22 cellular contexts compared by ENCODE assay signal in the genomic region with DNA sequence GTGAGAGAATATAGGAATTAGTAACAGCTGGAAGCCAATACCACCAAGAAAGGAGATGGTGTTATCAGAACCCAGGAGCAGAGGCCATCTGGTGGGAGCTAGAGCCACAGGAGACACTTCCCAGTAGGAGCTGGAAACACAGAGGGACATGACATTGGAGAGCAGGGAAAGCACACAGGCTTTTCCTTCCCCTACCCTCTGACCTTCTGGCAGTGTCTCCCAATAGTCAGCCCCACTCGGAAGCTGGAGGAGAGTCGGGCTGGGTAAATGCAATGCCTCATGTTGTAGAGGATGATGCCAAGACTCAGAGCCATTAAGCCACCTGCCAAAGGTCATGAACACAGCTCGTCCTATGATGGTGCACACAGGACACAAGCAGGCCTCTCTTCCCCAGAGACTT.
"Had no signal": no experiment of that assay in that cellular context is flagged by ENCODE, and none has a peak within 500 bp of the region (broad histone marks: within the 10 kb centered on the region; RNA-seq: fewer than 3 reads in every experiment).

No MANE protein-coding gene starts in this region.

- H3K9me3 ChIP-seq: colonic mucosa, gastroesophageal sphincter had no signal

- H3K27me3 Mint-ChIP-seq: dendritic cell treated with granulocyte-macrophage colony-stimulating factor and Interleukin-4, amounts not matched to agents 40 ng/mL and 50 ng/mL, for 4 days had no signal

- DNase-seq: colonic mucosa; cortex of kidney; dermis blood vessel endothelial cell; dorsolateral prefrontal cortex; effector CD4-positive, alpha-beta T cell; effector CD8-positive, alpha-beta T cell; effector memory CD4-positive, alpha-beta T cell; effector memory CD8-positive, alpha-beta T cell; erythroblast; esophagus squamous epithelium; foreskin fibroblast; foreskin keratinocyte; foreskin melanocyte; glutamatergic neuron; head of caudate nucleus; heart left ventricle; heart right ventricle had no signal

- H3K36me3 ChIP-seq: colonic mucosa, esophagus squamous epithelium, gastroesophageal sphincter, heart left ventricle, heart right ventricle had no signal

- H3K27me3 ChIP-seq: colonic mucosa, foreskin keratinocyte, gastroesophageal sphincter, heart left ventricle had no signal

- H3K4me3 ChIP-seq: colonic mucosa, coronary artery, dorsolateral prefrontal cortex, esophagus squamous epithelium, gastroesophageal sphincter, heart left ventricle, heart right ventricle had no signal

- H3K27ac Mint-ChIP-seq: dendritic cell treated with granulocyte-macrophage colony-stimulating factor and Interleukin-4, amounts not matched to agents 40 ng/mL and 50 ng/mL, for 4 days; effector memory CD8-positive, alpha-beta T cell had no signal

- H3K9me3 Mint-ChIP-seq: effector memory CD8-positive, alpha-beta T cell had no signal

- ATAC-seq: effector memory CD8-positive, alpha-beta T cell; esophagus mucosa; foreskin keratinocyte; gastroesophageal sphincter; heart left ventricle; heart right ventricle had no signal

- H3K27ac ChIP-seq: colonic mucosa, coronary artery, dorsolateral prefrontal cortex, epithelial cell of prostate, esophagus squamous epithelium, foreskin keratinocyte, gastroesophageal sphincter, heart left ventricle, heart right ventricle had no signal

- H3K4me3 Mint-ChIP-seq: dendritic cell treated with granulocyte-macrophage colony-stimulating factor and Interleukin-4, amounts not matched to agents 40 ng/mL and 50 ng/mL, for 4 days; effector memory CD8-positive, alpha-beta T cell had no signal

- H3K4me1 ChIP-seq: colonic mucosa, foreskin keratinocyte, gastroesophageal sphincter, heart left ventricle, heart right ventricle had no signal
